Comparison of ENCODE assay signal across 1 cellular context in the genomic region with DNA sequence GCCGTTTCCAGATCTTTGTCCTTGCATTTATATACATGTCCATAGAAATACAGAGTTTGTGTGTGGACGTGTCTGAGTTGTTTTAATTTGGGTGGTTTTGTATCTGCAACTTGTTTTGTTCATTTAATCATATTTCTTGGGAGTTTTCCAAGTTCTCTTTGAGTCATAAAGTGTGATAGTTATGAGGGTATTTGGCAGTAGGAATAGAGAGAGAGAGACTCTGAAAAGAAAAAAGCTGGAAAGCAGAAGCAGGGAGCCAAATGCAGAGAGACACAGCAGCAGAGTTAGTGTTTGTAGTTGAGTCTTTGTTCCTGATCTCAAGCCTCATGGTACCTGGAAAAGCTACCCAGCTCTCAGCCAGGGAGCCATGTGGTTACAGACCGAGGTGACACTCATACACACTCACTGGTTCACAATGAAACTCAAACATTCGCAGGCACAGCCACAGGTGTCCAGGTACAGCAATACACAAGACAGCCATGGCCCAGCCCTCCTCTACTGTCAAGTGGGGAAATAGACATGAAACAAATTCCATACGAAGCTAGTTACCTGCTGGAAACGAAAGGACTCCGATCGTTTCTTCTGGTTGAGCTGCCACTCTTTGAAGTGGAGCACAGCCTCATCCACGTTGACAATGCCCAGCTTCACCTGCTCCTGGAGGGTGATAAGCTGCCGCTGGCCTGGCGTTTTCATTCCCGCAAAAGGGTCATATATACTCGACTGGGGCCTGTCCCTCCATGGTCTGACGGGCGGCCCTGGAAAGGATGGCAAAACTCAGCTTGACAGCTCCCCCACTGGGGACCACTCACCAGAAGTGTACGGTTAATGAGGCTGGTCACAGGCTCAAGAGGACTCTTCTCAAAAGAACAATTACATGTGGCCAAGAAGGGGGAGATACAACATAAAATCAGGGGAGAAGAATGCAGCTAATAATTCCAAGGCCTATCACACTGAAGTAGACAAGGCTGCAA.
TF ChIP-seq lines count a peak whose summit lies in the region.

No MANE protein-coding gene starts in this region.

TF ChIP-seq in HepG2, 621 proteins besides CTCF, POLR2A, EP300 and RAD21 (continued from another document):
- TF ChIP-seq, protein P1, sequence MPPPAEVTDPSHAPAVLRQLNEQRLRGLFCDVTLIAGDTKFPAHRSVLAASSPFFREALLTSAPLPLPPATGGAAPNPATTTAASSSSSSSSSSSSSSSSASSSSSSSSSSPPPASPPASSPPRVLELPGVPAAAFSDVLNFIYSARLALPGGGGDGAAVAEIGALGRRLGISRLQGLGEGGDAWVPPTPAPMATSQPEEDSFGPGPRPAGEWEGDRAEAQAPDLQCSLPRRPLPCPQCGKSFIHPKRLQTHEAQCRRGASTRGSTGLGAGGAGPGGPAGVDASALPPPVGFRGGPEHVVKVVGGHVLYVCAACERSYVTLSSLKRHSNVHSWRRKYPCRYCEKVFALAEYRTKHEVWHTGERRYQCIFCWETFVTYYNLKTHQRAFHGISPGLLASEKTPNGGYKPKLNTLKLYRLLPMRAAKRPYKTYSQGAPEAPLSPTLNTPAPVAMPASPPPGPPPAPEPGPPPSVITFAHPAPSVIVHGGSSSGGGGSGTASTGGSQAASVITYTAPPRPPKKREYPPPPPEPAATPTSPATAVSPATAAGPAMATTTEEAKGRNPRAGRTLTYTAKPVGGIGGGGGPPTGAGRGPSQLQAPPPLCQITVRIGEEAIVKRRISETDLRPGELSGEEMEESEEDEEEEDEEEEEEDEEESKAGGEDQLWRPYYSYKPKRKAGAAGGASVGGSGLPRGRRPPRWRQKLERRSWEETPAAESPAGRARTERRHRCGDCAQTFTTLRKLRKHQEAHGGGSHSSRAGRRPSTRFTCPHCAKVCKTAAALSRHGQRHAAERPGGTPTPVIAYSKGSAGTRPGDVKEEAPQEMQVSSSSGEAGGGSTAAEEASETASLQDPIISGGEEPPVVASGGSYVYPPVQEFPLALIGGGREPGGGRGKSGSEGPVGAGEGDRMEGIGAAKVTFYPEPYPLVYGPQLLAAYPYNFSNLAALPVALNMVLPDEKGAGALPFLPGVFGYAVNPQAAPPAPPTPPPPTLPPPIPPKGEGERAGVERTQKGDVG (CRISPR knock-in tag; IDR thresholded peaks at IDR 0.05; ENCODE audit: borderline replicate concordance), result no peak
- no peak for TF ChIP-seq DNMT1 (CRISPR knock-in tag; IDR thresholded peaks at IDR 0.05)
- no peak for TF ChIP-seq SIX1 (CRISPR knock-in tag; IDR thresholded peaks at IDR 0.05; ENCODE audit: borderline replicate concordance)
- no peak for TF ChIP-seq ATF1 (CRISPR knock-in tag; IDR thresholded peaks at IDR 0.05)
- no peak for TF ChIP-seq ZSCAN12 (CRISPR knock-in tag; IDR thresholded peaks at IDR 0.05)
- TF ChIP-seq, protein P2, sequence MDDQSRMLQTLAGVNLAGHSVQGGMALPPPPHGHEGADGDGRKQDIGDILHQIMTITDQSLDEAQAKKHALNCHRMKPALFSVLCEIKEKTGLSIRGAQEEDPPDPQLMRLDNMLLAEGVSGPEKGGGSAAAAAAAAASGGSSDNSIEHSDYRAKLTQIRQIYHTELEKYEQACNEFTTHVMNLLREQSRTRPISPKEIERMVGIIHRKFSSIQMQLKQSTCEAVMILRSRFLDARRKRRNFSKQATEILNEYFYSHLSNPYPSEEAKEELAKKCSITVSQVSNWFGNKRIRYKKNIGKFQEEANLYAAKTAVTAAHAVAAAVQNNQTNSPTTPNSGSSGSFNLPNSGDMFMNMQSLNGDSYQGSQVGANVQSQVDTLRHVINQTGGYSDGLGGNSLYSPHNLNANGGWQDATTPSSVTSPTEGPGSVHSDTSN (CRISPR knock-in tag; IDR thresholded peaks at IDR 0.05; ENCODE audit: borderline replicate concordance), result no peak
- TF ChIP-seq, protein P3, sequence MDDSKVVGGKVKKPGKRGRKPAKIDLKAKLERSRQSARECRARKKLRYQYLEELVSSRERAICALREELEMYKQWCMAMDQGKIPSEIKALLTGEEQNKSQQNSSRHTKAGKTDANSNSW (CRISPR knock-in tag; IDR thresholded peaks at IDR 0.05; ENCODE audit: borderline replicate concordance), result no peak
- TF ChIP-seq, protein P4, sequence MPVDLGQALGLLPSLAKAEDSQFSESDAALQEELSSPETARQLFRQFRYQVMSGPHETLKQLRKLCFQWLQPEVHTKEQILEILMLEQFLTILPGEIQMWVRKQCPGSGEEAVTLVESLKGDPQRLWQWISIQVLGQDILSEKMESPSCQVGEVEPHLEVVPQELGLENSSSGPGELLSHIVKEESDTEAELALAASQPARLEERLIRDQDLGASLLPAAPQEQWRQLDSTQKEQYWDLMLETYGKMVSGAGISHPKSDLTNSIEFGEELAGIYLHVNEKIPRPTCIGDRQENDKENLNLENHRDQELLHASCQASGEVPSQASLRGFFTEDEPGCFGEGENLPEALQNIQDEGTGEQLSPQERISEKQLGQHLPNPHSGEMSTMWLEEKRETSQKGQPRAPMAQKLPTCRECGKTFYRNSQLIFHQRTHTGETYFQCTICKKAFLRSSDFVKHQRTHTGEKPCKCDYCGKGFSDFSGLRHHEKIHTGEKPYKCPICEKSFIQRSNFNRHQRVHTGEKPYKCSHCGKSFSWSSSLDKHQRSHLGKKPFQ (CRISPR knock-in tag; IDR thresholded peaks at IDR 0.05; ENCODE audit: insufficient replicate concordance), result no peak
- TF ChIP-seq PLRG1 (conservative IDR thresholded peaks at IDR 0.05), result no peak
